In genomic region chr1:8374812-8375211, GRCh38 we compare ENCODE assay signal across 9 cellular contexts. TPM values are rescaled to one million over a fixed set of nuclear protein-coding genes. Genes with fewer than 3 reads are reported as not detected.
DNase-seq lines count a peak whose midpoint lies in the region; ATAC-seq, FAIRE-seq and TF ChIP-seq lines count a peak whose summit lies in the region.
"Had no signal": no experiment of that assay in that cellular context is flagged by ENCODE, and none has a peak within 500 bp of the region (broad histone marks: within the 10 kb centered on the region; RNA-seq: fewer than 3 reads in every experiment).

No MANE protein-coding gene starts in this region.

- no peak for ATAC-seq in GM21786 (IDR thresholded peaks at IDR 0.05; ENCODE audit: unreplicated experiment)

- H3K27me3 Mint-ChIP-seq in activated T-helper 1 cell treated with anti-CD3 and anti-CD28 coated beads, Interleukin-12 subunit alpha, Interleukin-12 subunit beta, Interleukin-2, Interleukin-4 antibody, amounts not matched to agents 30 ng/mL and 10 ng/mL and 1 ng/mL, durations not matched to agents 14 hours and 24 hours and 36 hours (ENCODE audit: insufficient read depth): no peaks in the 10 kb centered on the region

- no peaks in the 10 kb centered on the region for H3K27me3 ChIP-seq in uterus

- DNase-seq in D341Med (ENCODE audit: low spot score) (peak; percentile 60), HTR-8/SVneo (ENCODE audit: insufficient read length, low spot score) (no peak), kidney (no peak), uterus (peak in 1 of 2 donors; percentile 21), NOMO-1 (lab: John Stamatoyannopoulos, UW; ENCODE audit: unreplicated experiment in 2 of 2) (no peak), GM12891 (ENCODE audit: insufficient read length, low spot score) (no peak)
- DNase-seq in activated T-helper 1 cell treated with anti-CD3 and anti-CD28 coated beads, Interleukin-12 subunit alpha, Interleukin-12 subunit beta, Interleukin-2, Interleukin-4 antibody, amounts not matched to agents 30 ng/mL and 10 ng/mL and 1 ng/mL, durations not matched to agents 14 hours and 24 hours and 36 hours (ENCODE audit: low spot score): no peak

- no peaks in the 10 kb centered on the region for H3K9me3 Mint-ChIP-seq in activated T-helper 1 cell treated with anti-CD3 and anti-CD28 coated beads, Interleukin-12 subunit alpha, Interleukin-12 subunit beta, Interleukin-2, Interleukin-4 antibody, amounts not matched to agents 30 ng/mL and 10 ng/mL and 1 ng/mL, durations not matched to agents 14 hours and 24 hours and 36 hours
- H3K9me3 Mint-ChIP-seq: T-helper 1 cell treated with Interleukin-12 subunit alpha and Interleukin-12 subunit beta and Interleukin-4 antibody, amounts not matched to agents 30 μg/mL and 1 μg/mL, for 36 hours had no signal

- peak overlapping the region in 1 of 2 donors; percentile 4 for H3K4me3 ChIP-seq in kidney (ENCODE audit: low read length in 2 of 2)
- no peak overlapping the region for H3K4me3 ChIP-seq in uterus

- H3K4me1 ChIP-seq in kidney (ENCODE audit: control insufficient read depth in 1 of 2, insufficient read depth in 1 of 2, low read depth in 1 of 2, low read length in 2 of 2): peaks cover 62 to 68% of the 10 kb centered on the region in 2 donors
- H3K4me1 ChIP-seq in uterus: peaks cover 20 to 43% of the 10 kb centered on the region in 2 donors

- H3K4me3 Mint-ChIP-seq in activated T-helper 1 cell treated with anti-CD3 and anti-CD28 coated beads, Interleukin-12 subunit alpha, Interleukin-12 subunit beta, Interleukin-2, Interleukin-4 antibody, amounts not matched to agents 30 ng/mL and 10 ng/mL and 1 ng/mL, durations not matched to agents 14 hours and 24 hours and 36 hours: no peak overlapping the region
- H3K4me3 Mint-ChIP-seq: T-helper 1 cell treated with Interleukin-12 subunit alpha and Interleukin-12 subunit beta and Interleukin-4 antibody, amounts not matched to agents 30 μg/mL and 1 μg/mL, for 36 hours had no signal

- H3K36me3 ChIP-seq in kidney (ENCODE audit: control insufficient read depth in 1 of 2, insufficient read depth in 2 of 2, low read length in 2 of 2) (peaks cover 0 to 9% of the 10 kb centered on the region in 2 donors), uterus (no peaks in the 10 kb centered on the region)

- H3K27ac ChIP-seq in kidney (ENCODE audit: low read depth in 2 of 2, low read length in 2 of 2) (peak overlapping the region in 1 of 2 donors; percentile 86), uterus (peak overlapping the region; percentile 85 to 92)

- TF ChIP-seq POLR2A in uterus (IDR thresholded peaks at IDR 0.05): no peak
- TF ChIP-seq POLR2A in GM12891 (IDR thresholded peaks at IDR 0.05; ENCODE audit: low read depth, low read length): no peak

- H3K4me1 Mint-ChIP-seq in activated T-helper 1 cell treated with anti-CD3 and anti-CD28 coated beads, Interleukin-12 subunit alpha, Interleukin-12 subunit beta, Interleukin-2, Interleukin-4 antibody, amounts not matched to agents 30 ng/mL and 10 ng/mL and 1 ng/mL, durations not matched to agents 14 hours and 24 hours and 36 hours (ENCODE audit: low read depth): peaks cover 40% of the 10 kb centered on the region

- FAIRE-seq in HTR-8/SVneo (lab: Jason Lieb, UNC) (peak; percentile 20), kidney (lab: Jason Lieb, UNC) (no peak), GM12891 (lab: Jason Lieb, UNC) (no peak)

- TF ChIP-seq CTCF in kidney (IDR thresholded peaks at IDR 0.05; ENCODE audit: borderline replicate concordance, extremely low read depth, insufficient read depth) (peak; percentile 15), uterus (IDR thresholded peaks at IDR 0.05) (no peak)

- intact Hi-C loops in activated T-helper 1 cell treated with anti-CD3 and anti-CD28 coated beads, Interleukin-12 subunit alpha, Interleukin-12 subunit beta, Interleukin-2, Interleukin-4 antibody, amounts not matched to agents 30 ng/mL and 10 ng/mL and 1 ng/mL, durations not matched to agents 14 hours and 24 hours and 36 hours (cut with micrococcal nuclease): loop anchor here (1.0 to 5.0 kb wide), 2 partner anchors 47 to 351 kb away; no protein-coding TSS in a partner anchor
- intact Hi-C loops in kidney (cut with DNase I): no loop called here
- intact Hi-C loops in uterus (cut with DNase I; ENCODE audit: low total_unique reads): loop anchor here (10.0 kb wide), 1 partner anchor 50 kb away; no protein-coding TSS in a partner anchor

- peaks cover 3% of the 10 kb centered on the region for H3K36me3 Mint-ChIP-seq in activated T-helper 1 cell treated with anti-CD3 and anti-CD28 coated beads, Interleukin-12 subunit alpha, Interleukin-12 subunit beta, Interleukin-2, Interleukin-4 antibody, amounts not matched to agents 30 ng/mL and 10 ng/mL and 1 ng/mL, durations not matched to agents 14 hours and 24 hours and 36 hours (ENCODE audit: low read depth)

- peak overlapping the region; percentile 60 for H3K27ac Mint-ChIP-seq in activated T-helper 1 cell treated with anti-CD3 and anti-CD28 coated beads, Interleukin-12 subunit alpha, Interleukin-12 subunit beta, Interleukin-2, Interleukin-4 antibody, amounts not matched to agents 30 ng/mL and 10 ng/mL and 1 ng/mL, durations not matched to agents 14 hours and 24 hours and 36 hours
- H3K27ac Mint-ChIP-seq: T-helper 1 cell treated with Interleukin-12 subunit alpha and Interleukin-12 subunit beta and Interleukin-4 antibody, amounts not matched to agents 30 μg/mL and 1 μg/mL, for 36 hours had no signal

- H3K9me3 ChIP-seq in kidney (ENCODE audit: control insufficient read depth in 1 of 2, low read length in 2 of 2) (no peaks in the 10 kb centered on the region), uterus (no peaks in the 10 kb centered on the region)

- peak overlapping the region in 1 of 2 donors; percentile 20 for H3K9ac ChIP-seq in kidney (ENCODE audit: low read length in 2 of 2)

TF ChIP-seq in GM12891, 5 proteins besides CTCF, POLR2A, EP300 and RAD21:
- TF ChIP-seq TAF1 (IDR thresholded peaks at IDR 0.05; ENCODE audit: low read depth, low read length): no peak
- no peak for TF ChIP-seq SPI1 (IDR thresholded peaks at IDR 0.05; ENCODE audit: low read depth, low read length)
- no peak for TF ChIP-seq PAX5 (IDR thresholded peaks at IDR 0.05; ENCODE audit: insufficient read depth, low read length, severe bottlenecking)
- TF ChIP-seq POLR2AphosphoS5 (IDR thresholded peaks at IDR 0.05; ENCODE audit: low read depth, low read length): no peak
- no peak for TF ChIP-seq POU2F2 (IDR thresholded peaks at IDR 0.05; ENCODE audit: low read depth, low read length)
TF ChIP-seq in GM12891: peak in this region for 0.

RNA-seq across cellular contexts. Expression of gene SLC45A1, which starts 56.9 kb away (rescaled TPM):
- 0.39 and 0.57 TPM in 2 replicates for total RNA-seq in activated T-helper 1 cell treated with anti-CD3 and anti-CD28 coated beads, Interleukin-12 subunit alpha, Interleukin-12 subunit beta, Interleukin-2, Interleukin-4 antibody, amounts not matched to agents 30 ng/mL and 10 ng/mL and 1 ng/mL, durations not matched to agents 14 hours and 24 hours and 36 hours
- total RNA-seq in kidney (1.8 TPM), uterus (10 to 100 TPM in 2 of 4 donors, 1 to 10 TPM in 1, under 1 TPM in 1; 0.51 to 13.8 (median 7.4) TPM)
- polyA plus RNA-seq in kidney (ENCODE audit: insufficient read depth, low read depth, low replicate concordance): 9.2 TPM
- polyA plus RNA-seq in GM12891 (2012; ENCODE audit: low read depth, missing spikeins): 0.08 TPM
